In the genomic region with DNA sequence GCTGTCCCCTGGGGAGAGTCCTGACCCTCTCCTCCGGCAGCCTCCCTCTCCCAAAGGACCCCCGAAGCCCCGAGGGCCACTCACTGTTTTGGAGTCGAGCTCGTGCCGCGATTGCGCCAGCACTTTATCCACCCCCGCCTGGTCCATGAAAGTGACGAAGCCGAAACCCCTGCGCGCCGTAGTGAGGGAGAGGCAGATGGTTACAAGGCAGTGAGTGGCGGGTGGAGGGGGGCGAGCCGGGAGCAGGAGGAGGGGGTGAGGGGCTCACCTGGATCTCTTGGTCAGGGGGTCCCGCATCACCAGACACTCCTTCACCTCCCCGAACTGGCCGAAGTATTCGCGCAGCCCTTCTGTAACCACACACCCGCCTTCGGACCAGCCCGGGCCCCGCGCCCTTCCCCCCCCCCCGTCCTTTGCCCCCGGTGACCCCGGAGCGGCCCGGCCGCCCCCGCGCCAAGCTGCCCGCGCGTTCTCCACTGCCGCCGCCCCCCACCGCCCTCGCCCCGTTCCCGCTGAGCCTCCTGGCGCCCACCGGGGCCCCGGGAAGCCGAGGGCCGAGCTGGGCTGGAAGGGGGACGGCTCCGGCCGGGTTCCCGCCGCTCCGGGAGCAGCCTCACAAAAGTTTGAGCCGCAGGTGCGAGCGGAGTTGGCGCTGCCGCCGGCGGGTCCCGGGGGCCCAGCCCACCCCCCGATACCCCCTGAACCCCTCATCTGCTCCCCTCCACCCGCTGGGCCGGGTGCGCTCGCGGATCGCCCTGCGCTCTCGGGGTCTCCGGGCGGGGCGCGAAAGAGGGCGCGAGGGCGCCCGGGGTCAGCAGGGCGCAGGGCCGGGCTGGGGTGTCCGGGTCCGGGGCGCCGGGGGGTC, we compare ENCODE assay signal across 8 cellular contexts. TPM values are rescaled to one million over a fixed set of nuclear protein-coding genes. Genes with fewer than 3 reads are reported as not detected.
A peak's percentile ranks its signal among the peaks of the same experiment; 100 is the strongest.
DNase-seq lines count a peak whose midpoint lies in the region; ATAC-seq and TF ChIP-seq lines count a peak whose summit lies in the region.

No MANE protein-coding gene starts in this region.

- no peaks in the 10 kb centered on the region for H3K9me3 Mint-ChIP-seq in progenitor cell of endocrine pancreas (ENCODE audit: low read depth)

- H3K4me1 ChIP-seq in BLaER1 treated with 17β-estradiol and CSF1 and Interleukin-3, amounts not matched to agents 10 nM and 100 nM = peaks cover 0 to 11% (median 1%) of the 10 kb centered on the region in 10 experiments; a peak in 8 of 20 replicates
- no peaks in the 10 kb centered on the region for H3K4me1 ChIP-seq in RWPE2 (ENCODE audit: insufficient read depth, poor library complexity, severe bottlenecking)
- H3K4me1 ChIP-seq in esophagus (ENCODE audit: control insufficient read depth in 2 of 2, insufficient read depth in 2 of 2, low read length in 1 of 2) = peaks cover 0 to 5% of the 10 kb centered on the region in 2 donors

- H3K4me1 Mint-ChIP-seq in progenitor cell of endocrine pancreas (ENCODE audit: low read depth) = peaks cover 61% of the 10 kb centered on the region

- no peak overlapping the region for H3K27ac ChIP-seq in BLaER1 treated with 17β-estradiol and CSF1 and Interleukin-3, amounts not matched to agents 10 nM and 100 nM
- H3K27ac ChIP-seq in RWPE2 (ENCODE audit: poor library complexity, severe bottlenecking) (no peak overlapping the region), esophagus (ENCODE audit: low read depth in 2 of 2, low read length in 1 of 2) (no peak overlapping the region)

- TF ChIP-seq CTCF in RWPE2 (IDR thresholded peaks at IDR 0.05; ENCODE audit: poor library complexity, severe bottlenecking) (no peak), progenitor cell of endocrine pancreas (IDR thresholded peaks at IDR 0.05; ENCODE audit: unreplicated experiment) (no peak)

- no peak for DNase-seq in RWPE2 (ENCODE audit: low spot score)
- no peak for DNase-seq in progenitor cell of endocrine pancreas (ENCODE audit: low spot score, unreplicated experiment)
- DNase-seq in NCI-H2196 treated with DMSO at 0.1 percent for 48 hours (lab: John Stamatoyannopoulos, UW; ENCODE audit: unreplicated experiment) = no peak
- no peak for DNase-seq in GM19238 (ENCODE audit: insufficient read length, low spot score)
- no peak for DNase-seq in NCI-H526 treated with DMSO at 0.1 percent for 48 hours (lab: John Stamatoyannopoulos, UW)

- H3K36me3 ChIP-seq in BLaER1 treated with 17β-estradiol and CSF1 and Interleukin-3, amounts not matched to agents 10 nM and 100 nM = no peaks in the 10 kb centered on the region
- H3K36me3 ChIP-seq in RWPE2 (ENCODE audit: low read depth) (no peaks in the 10 kb centered on the region), esophagus (ENCODE audit: control insufficient read depth in 2 of 2, insufficient read depth in 2 of 2, low read length in 1 of 2) (no peaks in the 10 kb centered on the region)

- H3K4me2 ChIP-seq in BLaER1 treated with 17β-estradiol and CSF1 and Interleukin-3, amounts not matched to agents 10 nM and 100 nM = peak overlapping the region; percentile 80 to 96 (median 92)

- H3K9ac ChIP-seq in BLaER1 treated with 17β-estradiol and CSF1 and Interleukin-3, amounts not matched to agents 10 nM and 100 nM = peak overlapping the region in 2 of 11 experiments; percentile 13 to 59; a peak in 2 of 22 replicates

- ATAC-seq in RWPE2 (ENCODE audit: low read depth) = no peak
- no peak for ATAC-seq in GM18873 (IDR thresholded peaks at IDR 0.05; ENCODE audit: low FRiP score, unreplicated experiment)

- peaks cover 0 to 38% (median 0%) of the 10 kb centered on the region in 11 experiments; a peak in 10 of 22 replicates for H4K20me1 ChIP-seq in BLaER1 treated with 17β-estradiol and CSF1 and Interleukin-3, amounts not matched to agents 10 nM and 100 nM

- no peaks in the 10 kb centered on the region for H3K9me3 ChIP-seq in BLaER1 treated with 17β-estradiol and CSF1 and Interleukin-3, amounts not matched to agents 10 nM and 100 nM (replicated peaks in 1 of 11)
- H3K9me3 ChIP-seq in RWPE2 (ENCODE audit: severe bottlenecking) (no peaks in the 10 kb centered on the region), esophagus (ENCODE audit: control insufficient read depth in 2 of 2, insufficient read depth in 1 of 2, low read depth in 1 of 2, low read length in 1 of 2) (no peaks in the 10 kb centered on the region)

- H3K27me3 Mint-ChIP-seq in progenitor cell of endocrine pancreas = peaks cover 32% of the 10 kb centered on the region

- peaks cover 15% of the 10 kb centered on the region for H3K36me3 Mint-ChIP-seq in progenitor cell of endocrine pancreas (ENCODE audit: insufficient read depth)

- WGBS in esophagus, 2 donors = 1 to 6% methylated on average over 43 to 86 of the region's 86 CpGs

- peak overlapping the region; percentile 88 for H3K4me3 Mint-ChIP-seq in progenitor cell of endocrine pancreas (ENCODE audit: low read depth)

- peak overlapping the region; percentile 97 for H3K27ac Mint-ChIP-seq in progenitor cell of endocrine pancreas

- H3K27me3 ChIP-seq in BLaER1 treated with 17β-estradiol and CSF1 and Interleukin-3, amounts not matched to agents 10 nM and 100 nM = peaks cover 82 to 100% (median 96%) of the 10 kb centered on the region in 11 experiments
- H3K27me3 ChIP-seq in RWPE2 (ENCODE audit: insufficient read depth, poor library complexity, severe bottlenecking) (peaks cover 50% of the 10 kb centered on the region), esophagus (ENCODE audit: control insufficient read depth in 1 of 2, insufficient read depth in 2 of 2, low read length in 2 of 2) (peaks cover 0 to 14% of the 10 kb centered on the region in 2 donors)

- H3K4me3 ChIP-seq in BLaER1 treated with 17β-estradiol and CSF1 and Interleukin-3, amounts not matched to agents 10 nM and 100 nM = peak overlapping the region; percentile 52 to 74 (median 60); a peak in 19 of 20 replicates
- H3K4me3 ChIP-seq in RWPE2 (ENCODE audit: severe bottlenecking) = peak overlapping the region; percentile 59
- peak overlapping the region; percentile 27 to 62 for H3K4me3 ChIP-seq in esophagus (ENCODE audit: low read depth in 1 of 2, low read length in 2 of 2)

RNA-seq across cellular contexts. Expression of a gene that starts 0.8 kb away (rescaled TPM):
- polyA plus RNA-seq in esophagus = under 1 TPM; 0.15 to 0.16 TPM
- 122 and 127 TPM in 2 replicates for total RNA-seq in progenitor cell of endocrine pancreas

RNA-seq across cellular contexts. Expression of a gene that starts 40.6 kb away (rescaled TPM):
- polyA plus RNA-seq in esophagus = under 1 TPM; 0.25 to 0.57 TPM
- 0.60 TPM in 1 of 2 replicates, not detected in the other for total RNA-seq in progenitor cell of endocrine pancreas
